In the genomic region with DNA sequence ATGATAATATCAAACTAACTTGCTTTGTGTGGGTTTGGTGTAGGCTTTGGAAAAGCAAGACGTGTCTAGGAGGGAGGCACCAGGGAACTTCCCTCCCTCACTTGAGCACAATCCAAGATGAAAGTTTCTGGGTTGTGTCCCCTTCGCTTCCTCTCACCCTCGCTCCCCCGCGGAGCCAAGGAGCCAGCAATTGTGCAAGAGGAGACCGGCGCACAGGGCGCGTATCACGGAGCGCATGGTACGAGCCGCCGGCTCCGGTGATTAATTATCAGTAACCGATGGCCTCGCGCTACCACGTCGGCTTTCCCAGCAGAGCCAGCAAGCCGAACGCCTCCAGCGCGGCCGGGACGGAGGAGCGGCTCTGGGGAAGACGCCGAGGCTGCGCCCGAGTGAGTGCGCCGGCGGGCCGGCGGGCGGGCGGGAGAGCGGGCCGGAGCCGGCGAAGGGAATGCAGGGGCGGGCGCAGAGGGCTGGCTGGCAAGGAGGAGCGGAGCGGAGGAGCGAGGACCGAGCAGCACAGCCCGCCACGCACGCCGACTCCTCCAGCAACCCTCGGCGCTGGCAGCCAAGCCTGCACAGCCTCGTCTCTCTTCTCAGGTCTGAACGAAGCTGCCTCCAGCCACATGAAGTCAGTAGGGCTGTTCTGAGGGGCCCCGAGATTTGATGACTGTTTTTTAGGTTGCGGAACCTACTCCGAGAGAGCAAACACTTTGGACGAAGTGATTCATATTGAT, we compare ENCODE assay signal across 8 cellular contexts.
A peak's percentile ranks its signal among the peaks of the same experiment; 100 is the strongest.
DNase-seq lines count a peak whose midpoint lies in the region; ATAC-seq and TF ChIP-seq lines count a peak whose summit lies in the region.

No MANE protein-coding gene starts in this region.

- no peak overlapping the region for H3K9ac ChIP-seq in DND-41 (ENCODE audit: low read depth, low read length)
- peak overlapping the region; percentile 33; the same call in 1 of the 2 replicates for H3K9ac ChIP-seq in MM.1S (ENCODE audit: low read length)
- peak overlapping the region; percentile 98 for H3K9ac ChIP-seq in adipocyte (ENCODE audit: low read length)

- H2AFZ ChIP-seq in DND-41 (ENCODE audit: low read depth, low read length): no peak overlapping the region
- H2AFZ ChIP-seq in MM.1S (ENCODE audit: low read length): peak overlapping the region; percentile 58

- no peaks in the 10 kb centered on the region for H3K79me2 ChIP-seq in DND-41 (ENCODE audit: insufficient read depth, low read length)
- no peaks in the 10 kb centered on the region for H3K79me2 ChIP-seq in MM.1S (ENCODE audit: low read length)

- intact Hi-C loops in heart left ventricle (cut with DNase I): loop anchor here in 3 of 10 donors (10.0 kb wide), 3 partner anchors 102 to 532 kb away; no protein-coding TSS in a partner anchor
- intact Hi-C loops in ovary (cut with DNase I): loop anchor here in 3 of 4 donors (2.0 to 10.0 kb wide), 6 partner anchors 144 to 532 kb away; a partner anchor contains a TSS

- TF ChIP-seq POLR2A in heart left ventricle (IDR thresholded peaks at IDR 0.05) (peak in 1 of 2 donors; percentile 34), ovary (IDR thresholded peaks at IDR 0.05) (peak; percentile 70)

- H3K27ac ChIP-seq in DND-41 (ENCODE audit: low read length): no peak overlapping the region
- H3K27ac ChIP-seq in MM.1S (ENCODE audit: low read length): no peak overlapping the region
- H3K27ac ChIP-seq in heart left ventricle: peak overlapping the region; percentile 52 to 88 (median 79)
- H3K27ac ChIP-seq in ovary: peak overlapping the region; percentile 83 to 94

- whole genome bisulfite sequencing in heart left ventricle, 4 donors: 0 to 2% (median 1%) methylated on average over 16 to 60 of the region's 60 CpGs
- 0 to 2% (median 1%) methylated on average over 46 to 60 of the region's 60 CpGs for WGBS in ovary, 3 donors

- H3K36me3 ChIP-seq in DND-41 (ENCODE audit: insufficient read depth, low read length): no peaks in the 10 kb centered on the region
- no peaks in the 10 kb centered on the region for H3K36me3 ChIP-seq in MM.1S (replicated peaks; ENCODE audit: insufficient read depth, low read length)
- no peaks in the 10 kb centered on the region for H3K36me3 ChIP-seq in adipocyte (ENCODE audit: control insufficient read depth, insufficient read depth, low read length, severe bottlenecking)
- H3K36me3 ChIP-seq in heart left ventricle: no peaks in the 10 kb centered on the region
- no peaks in the 10 kb centered on the region for H3K36me3 ChIP-seq in ovary

- no peaks in the 10 kb centered on the region for H3F3A ChIP-seq in MM.1S (ENCODE audit: insufficient read depth, low read length)

- H3K4me3 ChIP-seq in DND-41 (ENCODE audit: low read depth in 1 of 2, low read length in 2 of 2) (no peak overlapping the region), MM.1S (ENCODE audit: low read length) (peak overlapping the region; percentile 55), adipocyte (ENCODE audit: low read length) (peak overlapping the region; percentile 94), heart left ventricle (peak overlapping the region; percentile 18 to 70 (median 58)), ovary (peak overlapping the region; percentile 53)

- no peaks in the 10 kb centered on the region for H3K9me3 ChIP-seq in DND-41 (ENCODE audit: insufficient read depth, low read length, severe bottlenecking)
- no peaks in the 10 kb centered on the region for H3K9me3 ChIP-seq in MM.1S (replicated peaks; ENCODE audit: insufficient read depth, low read length)
- H3K9me3 ChIP-seq in adipocyte (ENCODE audit: control insufficient read depth, low read length): no peaks in the 10 kb centered on the region
- no peaks in the 10 kb centered on the region for H3K9me3 ChIP-seq in heart left ventricle
- no peaks in the 10 kb centered on the region for H3K9me3 ChIP-seq in ovary

- no peaks in the 10 kb centered on the region for H3K4me1 ChIP-seq in DND-41 (ENCODE audit: insufficient read depth, low read length)
- peaks cover 4% of the 10 kb centered on the region; the same call in 1 of the 2 replicates for H3K4me1 ChIP-seq in MM.1S (ENCODE audit: low read length)
- H3K4me1 ChIP-seq in adipocyte (ENCODE audit: control insufficient read depth, insufficient read depth, low read length): peaks cover 52% of the 10 kb centered on the region
- peaks cover 0 to 15% (median 1%) of the 10 kb centered on the region in 12 donors for H3K4me1 ChIP-seq in heart left ventricle
- no peaks in the 10 kb centered on the region for H3K4me1 ChIP-seq in ovary (ENCODE audit: insufficient read depth)

- no peaks in the 10 kb centered on the region for H3K9me2 ChIP-seq in MM.1S (replicated peaks; ENCODE audit: insufficient read depth, low read length)

- H4K20me1 ChIP-seq in DND-41 (ENCODE audit: insufficient read depth, low read length) (no peaks in the 10 kb centered on the region), MM.1S (ENCODE audit: insufficient read depth, low read length) (no peaks in the 10 kb centered on the region)

- peak; percentile 17 for TF ChIP-seq EP300 in ovary (IDR thresholded peaks at IDR 0.05)

- DNase-seq in DND-41 (peak; percentile 22), MM.1S (peak; percentile 14), adipocyte (ENCODE audit: low read depth) (peak; percentile 90), heart left ventricle (peak; percentile 58 to 82 (median 78)), ovary (peak; percentile 83 to 91 (median 89)), NCI-H187 treated with DMSO at 0.1 percent for 48 hours (lab: John Stamatoyannopoulos, UW) (no peak), SHP77 treated with DMSO at 0.1 percent for 48 hours (lab: John Stamatoyannopoulos, UW) (no peak)
- DNase-seq in activated CD4-positive, alpha-beta T cell treated with anti-CD3 and anti-CD28 coated beads for 1 hour: no peak

- H3K27me3 ChIP-seq in DND-41 (ENCODE audit: insufficient read depth, low read length, poor library complexity) (peaks cover 19% of the 10 kb centered on the region), MM.1S (replicated peaks; ENCODE audit: insufficient read depth, low read length) (no peaks in the 10 kb centered on the region), adipocyte (replicated peaks; ENCODE audit: control insufficient read depth, insufficient read depth, low read length) (no peaks in the 10 kb centered on the region), heart left ventricle (peaks cover 0 to 30% (median 16%) of the 10 kb centered on the region in 9 donors), ovary (no peaks in the 10 kb centered on the region)

- ATAC-seq in DND-41 (ENCODE audit: insufficient read depth, low read depth) (peak; percentile 77), heart left ventricle (peak; percentile 25 to 92 (median 86))

- no peak for TF ChIP-seq CTCF in DND-41 (IDR thresholded peaks at IDR 0.05; ENCODE audit: borderline replicate concordance, extremely low read depth, low read length, poor library complexity, severe bottlenecking)
- no peak for TF ChIP-seq CTCF in MM.1S (IDR thresholded peaks at IDR 0.05; ENCODE audit: low read length)
- TF ChIP-seq CTCF in heart left ventricle (IDR thresholded peaks at IDR 0.05): no peak
- TF ChIP-seq CTCF in ovary (IDR thresholded peaks at IDR 0.05): no peak

- H3K4me2 ChIP-seq in DND-41 (ENCODE audit: insufficient read depth, low read length) (no peak overlapping the region), MM.1S (ENCODE audit: low read depth, low read length) (peak overlapping the region; percentile 62)

Comparison
In these comparisons a context has a peak if more than half of its experiments do, and no peak if none do; other contexts are left out.
1. DNase-seq: peak in DND-41 (single experiment), MM.1S (single experiment), adipocyte (single experiment), heart left ventricle (5 of 5) and ovary (5 of 5); none in NCI-H187 treated with DMSO at 0.1 percent for 48 hours (single experiment), activated CD4-positive, alpha-beta T cell treated with anti-CD3 and anti-CD28 coated beads for 1 hour (single experiment) and SHP77 treated with DMSO at 0.1 percent for 48 hours (single experiment).
2. H3K27ac ChIP-seq: peak in heart left ventricle (12 of 12) and ovary (2 of 2); none in DND-41 (single experiment) and MM.1S (single experiment).
3. H3K4me3 ChIP-seq: peak in MM.1S (single experiment), adipocyte (single experiment), heart left ventricle (12 of 12) and ovary (single experiment); none in DND-41 (0 of 2).